8 cellular contexts compared by ENCODE assay signal in genomic region chr7:66075590-66076458, GRCh38. TPM values are rescaled to one million over a fixed set of nuclear protein-coding genes. Genes with fewer than 3 reads are reported as not detected.
DNase-seq lines count a peak whose midpoint lies in the region; ATAC-seq and TF ChIP-seq lines count a peak whose summit lies in the region.

TSS of gene ASL (plus strand) at chr7:66075819. CDS start at chr7:66076082, 263 bp downstream.

- peak within 1 kb of the TSS in 7 of 8 donors; percentile 18 to 94 (median 78) for H3K27ac Mint-ChIP-seq in CD8-positive, alpha-beta memory T cell
- peak within 1 kb of the TSS; percentile 66 for H3K27ac Mint-ChIP-seq in memory B cell

- ATAC-seq in GM19463 (IDR thresholded peaks at IDR 0.05; ENCODE audit: unreplicated experiment) (peak; percentile 99), memory B cell (ENCODE audit: low read depth) (peak; percentile 97)

- H3K9me3 ChIP-seq in CD8-positive, alpha-beta memory T cell (ENCODE audit: low read length), result no peaks in the 10 kb centered on the region
- H3K9me3 ChIP-seq in effector memory CD4-positive, alpha-beta T cell (ENCODE audit: control insufficient read depth, low read length), result no peaks in the 10 kb centered on the region

- CTCF ChIA-PET in CD8-positive, alpha-beta memory T cell (lab: Charles Lee), result interaction anchor here (0.8 kb wide), 1 partner anchor 8 kb away, joined by 4 read pairs; no protein-coding TSS in a partner anchor

- peaks cover 13 to 20% (median 20%) of the 10 kb centered on the region in 3 donors for H3K4me1 Mint-ChIP-seq in CD8-positive, alpha-beta memory T cell
- peaks cover 17% of the 10 kb centered on the region for H3K4me1 Mint-ChIP-seq in memory B cell

- H3K36me3 ChIP-seq in CD8-positive, alpha-beta memory T cell (ENCODE audit: insufficient read depth, low read length), result no peaks in the 10 kb centered on the region
- no peaks in the 10 kb centered on the region for H3K36me3 ChIP-seq in effector memory CD4-positive, alpha-beta T cell (ENCODE audit: control insufficient read depth, insufficient read depth, low read length)

- POLR2A ChIA-PET in CD8-positive, alpha-beta memory T cell (lab: Charles Lee), result interaction anchor here (1.2 kb wide), 1 partner anchor 39 kb away, joined by 3 read pairs; the partner anchor contains the start of gene CRCP

- H3K27me3 ChIP-seq in CD8-positive, alpha-beta memory T cell (ENCODE audit: insufficient read depth, low read length, poor library complexity, severe bottlenecking), result no peaks in the 10 kb centered on the region
- H3K27me3 ChIP-seq in HL-60 (ENCODE audit: insufficient read depth, poor library complexity, severe bottlenecking), result no peaks in the 10 kb centered on the region
- no peaks in the 10 kb centered on the region for H3K27me3 ChIP-seq in effector memory CD4-positive, alpha-beta T cell (replicated peaks; ENCODE audit: control insufficient read depth, insufficient read depth, low read length, poor library complexity, severe bottlenecking)

- peak within 1 kb of the TSS; percentile 81 to 88 (median 86) for H3K4me3 Mint-ChIP-seq in CD8-positive, alpha-beta memory T cell
- peak within 1 kb of the TSS; percentile 80 for H3K4me3 Mint-ChIP-seq in memory B cell

- H3K36me3 Mint-ChIP-seq in CD8-positive, alpha-beta memory T cell, result no peaks in the 10 kb centered on the region
- H3K36me3 Mint-ChIP-seq in memory B cell, result peaks cover 1% of the 10 kb centered on the region

- peak within 1 kb of the TSS; percentile 82 for H3K4me3 ChIP-seq in CD8-positive, alpha-beta memory T cell (ENCODE audit: low read length)
- peak within 1 kb of the TSS; percentile 96 for H3K4me3 ChIP-seq in HL-60 (replicated peaks; ENCODE audit: insufficient read depth, low read length)
- H3K4me3 ChIP-seq in effector memory CD4-positive, alpha-beta T cell (ENCODE audit: insufficient read depth, low read depth, low read length, poor library complexity, severe bottlenecking), result peak within 1 kb of the TSS; percentile 84

- H3K4me1 ChIP-seq in CD8-positive, alpha-beta memory T cell (ENCODE audit: insufficient read depth, low read length), result peaks cover 9% of the 10 kb centered on the region
- peaks cover 11% of the 10 kb centered on the region for H3K4me1 ChIP-seq in effector memory CD4-positive, alpha-beta T cell (ENCODE audit: control insufficient read depth, insufficient read depth, low read length, poor library complexity, severe bottlenecking)

- TF ChIP-seq CTCF in HL-60 (IDR thresholded peaks at IDR 0.05; ENCODE audit: insufficient read depth, low read length), result no peak

- DNase-seq in CD8-positive, alpha-beta memory T cell, result peak; percentile 77 to 87 (median 81)
- DNase-seq in HL-60 (ENCODE audit: low read depth in 1 of 2, low spot score in 1 of 2), result peak; percentile 79 to 89
- peak; percentile 88 for DNase-seq in NK-92 treated with Interleukin-12 subunit alpha and Interleukin-12 subunit beta, amount 100 ng/mL, for 24 hours (lab: John Stamatoyannopoulos, UW)
- peak; percentile 73 for DNase-seq in activated CD8-positive, alpha-beta memory T cell treated with anti-CD3 and anti-CD28 coated beads for 4 hours (ENCODE audit: low read depth in 2 of 2)
- peak; percentile 76 to 81 (median 81) for DNase-seq in effector memory CD4-positive, alpha-beta T cell
- DNase-seq in memory B cell (ENCODE audit: low spot score in 2 of 2), result peak; percentile 75 to 82
- peak; percentile 76 for DNase-seq in stimulated activated CD8-positive, alpha-beta memory T cell treated with anti-CD3 and anti-CD28 coated beads, Interleukin-12 subunit alpha, Interleukin-12 subunit beta, amount 100 ng/mL, for 1 hour (ENCODE audit: low read depth)

- no peaks in the 10 kb centered on the region for H3K27me3 Mint-ChIP-seq in CD8-positive, alpha-beta memory T cell
- H3K27me3 Mint-ChIP-seq in memory B cell, result peaks cover 2% of the 10 kb centered on the region

- peak within 1 kb of the TSS; percentile 69 for H3K27ac ChIP-seq in CD8-positive, alpha-beta memory T cell (ENCODE audit: low read depth, low read length)
- H3K27ac ChIP-seq in HL-60 (replicated peaks), result peak within 1 kb of the TSS; percentile 45
- H3K27ac ChIP-seq in effector memory CD4-positive, alpha-beta T cell (ENCODE audit: insufficient read depth, low read length, poor library complexity, severe bottlenecking), result peak within 1 kb of the TSS; percentile 34

- no peaks in the 10 kb centered on the region for H3K9me3 Mint-ChIP-seq in CD8-positive, alpha-beta memory T cell
- no peaks in the 10 kb centered on the region for H3K9me3 Mint-ChIP-seq in memory B cell

RNA-seq across cellular contexts. Expression of gene ASL, which starts in this region (rescaled TPM):
- total RNA-seq in CD8-positive, alpha-beta memory T cell, result 10 to 100 TPM; 24.2 to 27.7 TPM
- 14.1 TPM for polyA plus RNA-seq in CD8-positive, alpha-beta memory T cell

Comparison
In these comparisons a context has a peak if more than half of its experiments do, and no peak if none do; other contexts are left out.
1. Peak in every context shown above with its lines: DNase-seq, ATAC-seq, H3K4me3 ChIP-seq and H3K27ac ChIP-seq.